8 cellular contexts compared by ENCODE assay signal in genomic region chr4:163494360-163495241, GRCh38.
A peak's percentile ranks its signal among the peaks of the same experiment; 100 is the strongest.
DNase-seq lines count a peak whose midpoint lies in the region; ATAC-seq and TF ChIP-seq lines count a peak whose summit lies in the region.

Gene TMA16, plus strand, starts transcription at chr4:163494690. Its CDS starts 112 bp downstream, at chr4:163494802.

- peak; percentile 84 for ATAC-seq in GM19035 (IDR thresholded peaks at IDR 0.05; ENCODE audit: unreplicated experiment)
- ATAC-seq in HG03354 (IDR thresholded peaks at IDR 0.05; ENCODE audit: poor library complexity, severe bottlenecking, unreplicated experiment) = peak; percentile 87

- DNase-seq in AG10803 (ENCODE audit: low read depth) (peak; percentile 94), NCI-H446 treated with DMSO at 0.1 percent for 48 hours (lab: John Stamatoyannopoulos, UW) (peak; percentile 91), choroid plexus epithelial cell (ENCODE audit: low read depth) (peak; percentile 98), kidney glomerular epithelial cell (lab: John Stamatoyannopoulos, UW) (peak; percentile 80)
- DNase-seq in activated CD4-positive, alpha-beta T cell treated with anti-CD3 and anti-CD28 coated beads for 24 hours (ENCODE audit: low read depth in 2 of 2) = peak; percentile 73 to 75
- DNase-seq in stimulated activated CD4-positive, alpha-beta T cell treated with anti-CD3 and anti-CD28 coated beads, Interleukin-1b, Interleukin-23, amount 100 ng/mL, for 1 hour (ENCODE audit: low read depth in 2 of 2) = peak; percentile 48 to 61

- TF ChIP-seq CTCF in AG10803 (conservative IDR thresholded peaks at IDR 0.05; ENCODE audit: low read length) (no peak), choroid plexus epithelial cell (conservative IDR thresholded peaks at IDR 0.05; ENCODE audit: low read depth, low read length) (no peak)

- peak within 1 kb of the TSS; percentile 93 for H3K4me3 ChIP-seq in AG10803 (ENCODE audit: low read length)
- peak within 1 kb of the TSS; percentile 92 for H3K4me3 ChIP-seq in choroid plexus epithelial cell (ENCODE audit: low read depth, low read length)

Comparison
In these comparisons a context has a peak if more than half of its experiments do, and no peak if none do; other contexts are left out.
1. Peak in every context shown above with its lines: DNase-seq, ATAC-seq and H3K4me3 ChIP-seq.